ENCODE assay signal across 19 cellular contexts in genomic region chr16:84836967-84837366, GRCh38. TPM values are rescaled to one million over a fixed set of nuclear protein-coding genes. Genes with fewer than 3 reads are reported as not detected.
A peak's percentile ranks its signal among the peaks of the same experiment; 100 is the strongest.
DNase-seq lines count a peak whose midpoint lies in the region; ATAC-seq and TF ChIP-seq lines count a peak whose summit lies in the region.
"Had no signal": no experiment of that assay in that cellular context is flagged by ENCODE, and none has a peak within 500 bp of the region (broad histone marks: within the 10 kb centered on the region; RNA-seq: fewer than 3 reads in every experiment).

No MANE protein-coding gene starts in this region.

- H3K27me3 Mint-ChIP-seq in natural killer cell (ENCODE audit: low read depth in 2 of 2): peaks cover 12 to 15% of the 10 kb centered on the region in 2 donors

- peak overlapping the region in 3 of 5 donors; percentile 28 to 90 (median 75) for H3K27ac ChIP-seq in adrenal gland
- H3K27ac ChIP-seq in esophagus muscularis mucosa (replicated peaks in 1 of 4): peak overlapping the region; percentile 94 to 97 (median 96)
- H3K27ac ChIP-seq in parathyroid adenoma: peak overlapping the region; percentile 49
- peak overlapping the region; percentile 66 to 92 (median 83) for H3K27ac ChIP-seq in tibial nerve

- H3K4me3 ChIP-seq in adrenal gland: no peak overlapping the region
- no peak overlapping the region for H3K4me3 ChIP-seq in esophagus muscularis mucosa
- no peak overlapping the region for H3K4me3 ChIP-seq in parathyroid adenoma (ENCODE audit: low read depth, low read length)
- H3K4me3 ChIP-seq in tibial nerve: no peak overlapping the region

- no peaks in the 10 kb centered on the region for H3K9me3 Mint-ChIP-seq in natural killer cell
- H3K9me3 Mint-ChIP-seq: activated T-helper 2 cell treated with anti-CD3 and anti-CD28 coated beads, Interferon-gamma antibody, Interleukin-2, Interleukin-4, amounts not matched to agents 10 μg/mL and 5 μg/mL and 100 μg/mL, durations not matched to agents 14 hours and 24 hours and 36 hours; immature natural killer cell had no signal

- H3K27ac Mint-ChIP-seq in natural killer cell: no peak overlapping the region
- H3K27ac Mint-ChIP-seq: activated T-helper 2 cell treated with anti-CD3 and anti-CD28 coated beads, Interferon-gamma antibody, Interleukin-2, Interleukin-4, amounts not matched to agents 10 μg/mL and 5 μg/mL and 100 μg/mL, durations not matched to agents 14 hours and 24 hours and 36 hours; CD14-positive monocyte; immature natural killer cell; progenitor cell of endocrine pancreas had no signal

- H3K4me1 ChIP-seq in adrenal gland (replicated peaks in 1 of 2): peaks cover 0 to 3% of the 10 kb centered on the region in 2 donors
- H3K4me1 ChIP-seq in esophagus muscularis mucosa: peaks cover 57 to 100% (median 94%) of the 10 kb centered on the region in 4 donors
- H3K4me1 ChIP-seq in parathyroid adenoma: no peaks in the 10 kb centered on the region
- peaks cover 0 to 68% (median 17%) of the 10 kb centered on the region in 4 donors for H3K4me1 ChIP-seq in tibial nerve

- H2AFZ ChIP-seq in parathyroid adenoma: no peak overlapping the region

- no peak for DNase-seq in adrenal gland
- DNase-seq in esophagus muscularis mucosa (ENCODE audit: extremely low spot score): no peak
- DNase-seq in tibial nerve (ENCODE audit: low spot score in 2 of 2): no peak
- no peak for DNase-seq in activated CD4-positive, alpha-beta T cell treated with anti-CD3 and anti-CD28 coated beads for 48 hours
- no peak for DNase-seq in natural killer cell
- DNase-seq: DND-41; effector CD4-positive, alpha-beta T cell; foreskin melanocyte; immature natural killer cell; midbrain; NCI-H146; NCI-H510A; OCI-M1; stimulated activated CD8-positive, alpha-beta memory T cell treated with anti-CD3 and anti-CD28 coated beads, Interleukin-4, amount 100 ng/mL, for 48 hours had no signal

- H3K36me3 Mint-ChIP-seq in natural killer cell: no peaks in the 10 kb centered on the region
- H3K36me3 Mint-ChIP-seq: immature natural killer cell had no signal

- H3K4me2 ChIP-seq in parathyroid adenoma (ENCODE audit: low read length): no peak overlapping the region

- no peaks in the 10 kb centered on the region for H3K79me2 ChIP-seq in parathyroid adenoma

- H3K36me3 ChIP-seq in adrenal gland (replicated peaks in 1 of 2) (no peaks in the 10 kb centered on the region), esophagus muscularis mucosa (peaks cover 8 to 43% (median 32%) of the 10 kb centered on the region in 4 donors), parathyroid adenoma (ENCODE audit: control insufficient read depth, insufficient read depth, low read length) (no peaks in the 10 kb centered on the region), tibial nerve (peaks cover 0 to 25% (median 0%) of the 10 kb centered on the region in 3 donors)

- 85 to 90% (median 87%) methylated on average over 11 to 12 of the region's 12 CpGs for whole genome bisulfite sequencing in adrenal gland, 4 donors
- WGBS in esophagus muscularis mucosa: 85% methylated on average over 12 of the region's 12 CpGs
- 86 to 94% methylated on average over 12 of the region's 12 CpGs for WGBS in tibial nerve, 2 donors

- no peak overlapping the region for H3K9ac ChIP-seq in parathyroid adenoma

- no peak overlapping the region for H3K4me3 Mint-ChIP-seq in natural killer cell
- H3K4me3 Mint-ChIP-seq: immature natural killer cell had no signal

- intact Hi-C loops in adrenal gland (cut with DNase I): no loop called here
- intact Hi-C loops in esophagus muscularis mucosa (cut with DNase I): no loop called here
- intact Hi-C loops in natural killer cell (cut with micrococcal nuclease): no loop called here

- no peaks in the 10 kb centered on the region for H3K4me1 Mint-ChIP-seq in natural killer cell
- H3K4me1 Mint-ChIP-seq: immature natural killer cell had no signal

- TF ChIP-seq CTCF in adrenal gland (IDR thresholded peaks at IDR 0.05) (no peak), esophagus muscularis mucosa (IDR thresholded peaks at IDR 0.05) (no peak), parathyroid adenoma (IDR thresholded peaks at IDR 0.05) (no peak), tibial nerve (IDR thresholded peaks at IDR 0.05) (no peak), natural killer cell (IDR thresholded peaks at IDR 0.05) (no peak)

- H3K27me3 ChIP-seq in adrenal gland (no peaks in the 10 kb centered on the region), esophagus muscularis mucosa (no peaks in the 10 kb centered on the region), parathyroid adenoma (ENCODE audit: control insufficient read depth, insufficient read depth, low read length) (no peaks in the 10 kb centered on the region), tibial nerve (no peaks in the 10 kb centered on the region)

- ATAC-seq in HG03354 (IDR thresholded peaks at IDR 0.05; ENCODE audit: poor library complexity, severe bottlenecking, unreplicated experiment) (no peak), natural killer cell (no peak)

- TF ChIP-seq EP300 in esophagus muscularis mucosa (IDR thresholded peaks at IDR 0.05) (no peak), tibial nerve (IDR thresholded peaks at IDR 0.05) (no peak)

- H3K9me3 ChIP-seq in adrenal gland (replicated peaks in 1 of 3) (no peaks in the 10 kb centered on the region), esophagus muscularis mucosa (no peaks in the 10 kb centered on the region), parathyroid adenoma (ENCODE audit: control insufficient read depth, low read length) (no peaks in the 10 kb centered on the region), tibial nerve (no peaks in the 10 kb centered on the region)

- no peak for TF ChIP-seq POLR2A in adrenal gland (IDR thresholded peaks at IDR 0.05)
- no peak for TF ChIP-seq POLR2A in esophagus muscularis mucosa (IDR thresholded peaks at IDR 0.05; ENCODE audit: low read depth)
- no peak for TF ChIP-seq POLR2A in tibial nerve (IDR thresholded peaks at IDR 0.05)

RNA-seq across cellular contexts. Expression of gene CRISPLD2, which starts 17.2 kb away (rescaled TPM):
- 100 to 1,000 TPM in 3 of 8 donors, 10 to 100 TPM in 5; 34.6 to 362 (median 85.3) TPM for total RNA-seq in adrenal gland
- polyA plus RNA-seq in adrenal gland: 10 to 100 TPM; 21.0 to 43.8 (median 42.1) TPM
- total RNA-seq in esophagus muscularis mucosa: 100 to 1,000 TPM; 230 to 568 (median 289) TPM
- total RNA-seq in tibial nerve: 100 to 1,000 TPM; 136 to 232 (median 207) TPM
- 1 to 10 TPM in 1 of 3 donors, under 1 TPM in 1, not detected in 1; 0.86 to 6.3 TPM for total RNA-seq in natural killer cell

Comparison
In these comparisons a context has a peak if more than half of its experiments do, and no peak if none do; other contexts are left out.
1. RNA of gene CRISPLD2, which starts 17.2 kb away (total RNA-seq): 230 to 568 TPM in esophagus muscularis mucosa, 136 to 232 TPM in tibial nerve and 34.6 to 362 TPM in adrenal gland; 0.86 to 6.3 TPM in natural killer cell; every median in the first group is over 4 times any median in the second.
2. Peak in every context shown above with its lines, with median percentiles within 50 percentile points of each other: H3K27ac ChIP-seq.